Comparison of ENCODE assay signal across 10 cellular contexts in the genomic region with DNA sequence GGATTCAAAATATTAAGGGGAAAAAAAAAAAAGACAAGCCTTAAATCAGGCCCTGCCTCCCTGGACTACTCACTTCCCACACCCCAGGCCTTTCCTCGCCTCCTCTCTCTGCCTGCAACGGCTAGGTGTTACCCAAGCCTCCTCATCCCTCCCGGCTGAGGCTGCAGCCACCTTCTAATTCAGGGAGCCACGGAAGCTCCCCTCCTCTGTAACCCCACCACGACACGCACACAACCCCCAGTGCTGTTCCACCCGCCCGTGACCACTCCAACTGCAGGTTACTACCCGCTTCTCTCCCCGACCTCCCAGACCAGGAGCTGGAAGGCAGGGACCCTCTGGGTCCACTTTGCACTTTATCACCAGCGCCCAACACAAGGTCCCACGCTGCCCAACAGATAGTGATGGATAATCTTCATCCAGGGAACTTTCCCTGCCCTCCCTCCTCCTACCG. TPM values are rescaled to one million over a fixed set of nuclear protein-coding genes. Genes with fewer than 3 reads are reported as not detected.
DNase-seq lines count a peak whose midpoint lies in the region; ATAC-seq, FAIRE-seq and TF ChIP-seq lines count a peak whose summit lies in the region.
"Had no signal": no experiment of that assay in that cellular context is flagged by ENCODE, and none has a peak within 500 bp of the region (broad histone marks: within the 10 kb centered on the region; RNA-seq: fewer than 3 reads in every experiment).

No MANE protein-coding gene starts in this region.

- intact Hi-C loops in A673 (cut with micrococcal nuclease; ENCODE audit: unreplicated experiment), result no loop called here

- DNase-seq in A673 (ENCODE audit: low spot score), result no peak
- peak; percentile 29 for DNase-seq in bronchial epithelial cell (ENCODE audit: low read depth)
- no peak for DNase-seq in hippocampal formation (lab: John Stamatoyannopoulos, UW)
- DNase-seq in C1 segment of cervical spinal cord (lab: John Stamatoyannopoulos, UW), result no peak
- no peak for DNase-seq in ecto neural progenitor cell (ENCODE audit: low spot score)

- H3K4me1 ChIP-seq in A673 (ENCODE audit: insufficient read depth, low read length, poor library complexity, severe bottlenecking) (no peaks in the 10 kb centered on the region), HUES64 (ENCODE audit: insufficient read depth, low read length) (no peaks in the 10 kb centered on the region), mucosa of stomach (ENCODE audit: control insufficient read depth, insufficient read depth, low read length) (peaks cover 4% of the 10 kb centered on the region)

- H3K9ac ChIP-seq in HUES64 (ENCODE audit: low read depth, low read length), result peak overlapping the region; percentile 81
- H3K9ac ChIP-seq in mucosa of stomach (ENCODE audit: low read length), result peak overlapping the region; percentile 7

- POLR2A ChIA-PET in A673 (lab: Charles Lee; ENCODE audit: low non-redundant PET), result no interaction called here

- FAIRE-seq in bronchial epithelial cell (lab: Jason Lieb, UNC), result no peak

- TF ChIP-seq CTCF in A673 (conservative IDR thresholded peaks at IDR 0.05; ENCODE audit: low read depth, low read length) (no peak), bronchial epithelial cell (IDR thresholded peaks at IDR 0.05; ENCODE audit: insufficient read depth, low read length, severe bottlenecking) (no peak)

- BruUV-seq in A673 (replicated peaks; lab: Mats Ljungman, UMichigan), result no TSS peak

- CTCF ChIA-PET in A673 (lab: Charles Lee), result no interaction called here

- no peak for ATAC-seq in GM21528 (IDR thresholded peaks at IDR 0.05; ENCODE audit: low FRiP score, unreplicated experiment)

- H3K27ac ChIP-seq in A673 (ENCODE audit: low read depth, low read length, poor library complexity, severe bottlenecking), result peak overlapping the region; percentile 24
- no peak overlapping the region for H3K27ac ChIP-seq in HUES64 (ENCODE audit: low read depth, low read length)

- H3K36me3 ChIP-seq in A673 (ENCODE audit: insufficient read depth, low read length, poor library complexity, severe bottlenecking) (no peaks in the 10 kb centered on the region), HUES64 (ENCODE audit: insufficient read depth, low read length) (peaks cover 12% of the 10 kb centered on the region; the same call in 1 of the 2 replicates), bronchial epithelial cell (ENCODE audit: control insufficient read depth, insufficient read depth, low read length) (no peaks in the 10 kb centered on the region), mucosa of stomach (ENCODE audit: control insufficient read depth, insufficient read depth, low read length) (no peaks in the 10 kb centered on the region)

- no peaks in the 10 kb centered on the region for H3K27me3 ChIP-seq in A673 (replicated peaks; ENCODE audit: insufficient read depth, low read depth, low read length, poor library complexity)
- H3K27me3 ChIP-seq in HUES64 (ENCODE audit: insufficient read depth, low read length), result peaks cover 3% of the 10 kb centered on the region; the same call in 1 of the 2 replicates
- H3K27me3 ChIP-seq in bronchial epithelial cell (ENCODE audit: control insufficient read depth, insufficient read depth, low read length), result peaks cover 4% of the 10 kb centered on the region
- H3K27me3 ChIP-seq in mucosa of stomach (ENCODE audit: control insufficient read depth, insufficient read depth, low read length), result peaks cover 22% of the 10 kb centered on the region

- WGBS in HUES64, result 32% methylated on average over 13 of the region's 13 CpGs

- H3K9me3 ChIP-seq in A673 (ENCODE audit: low read depth, low read length, poor library complexity, severe bottlenecking) (no peaks in the 10 kb centered on the region), HUES64 (ENCODE audit: insufficient read depth, low read depth, low read length) (no peaks in the 10 kb centered on the region), mucosa of stomach (ENCODE audit: control insufficient read depth, low read length) (no peaks in the 10 kb centered on the region)

- H3K4me3 ChIP-seq in A673 (ENCODE audit: low read depth, low read length, poor library complexity, severe bottlenecking) (peak overlapping the region; percentile 80), HUES64 (ENCODE audit: low read length) (peak overlapping the region; percentile 90), bronchial epithelial cell (ENCODE audit: low read depth, low read length) (peak overlapping the region; percentile 54), mucosa of stomach (ENCODE audit: low read length) (peak overlapping the region; percentile 38)

RNA-seq across cellular contexts. Expression of a gene that starts 0.9 kb away (rescaled TPM):
- 9.5 and 11.3 TPM in 2 replicates for total RNA-seq in A673 (2021)
- 6.8 TPM for polyA plus RNA-seq in HUES64 (2013, experiment 1 of 2)
- 6.5 TPM for polyA plus RNA-seq in HUES64 (2013, experiment 2 of 2)
- total RNA-seq in bronchial epithelial cell, result 1.3 and 2.1 TPM in 2 replicates

RNA-seq across cellular contexts. Expression of a gene that starts 24.8 kb away (rescaled TPM):
- total RNA-seq in A673 (2021) (0.30 and 0.46 TPM in 2 replicates), bronchial epithelial cell (under 0.01 and 0.51 TPM in 2 replicates)
- polyA plus RNA-seq in HUES64 (2013, experiment 1 of 2), result not detected
- not detected for polyA plus RNA-seq in HUES64 (2013, experiment 2 of 2)
- total RNA-seq: SK-MEL-5 had no signal

RNA-seq across cellular contexts. Expression of a gene that starts 36.2 kb away (rescaled TPM):
- total RNA-seq in A673 (2021) (2.7 and 5.4 TPM in 2 replicates), bronchial epithelial cell (5.8 and 10.0 TPM in 2 replicates)
- polyA plus RNA-seq in HUES64 (2013, experiment 1 of 2), result 1.7 TPM
- polyA plus RNA-seq in HUES64 (2013, experiment 2 of 2), result 2.3 TPM

RNA-seq across cellular contexts. Expression of a gene that starts 36.3 kb away (rescaled TPM):
- total RNA-seq in A673 (2021) (not detected in 2 replicates), bronchial epithelial cell (not detected in 2 replicates)
- not detected for polyA plus RNA-seq in HUES64 (2013, experiment 1 of 2)
- not detected for polyA plus RNA-seq in HUES64 (2013, experiment 2 of 2)
- total RNA-seq: myocyte, SK-MEL-5 had no signal

Comparison
In these comparisons a context has a peak if more than half of its experiments do, and no peak if none do; other contexts are left out.
1. H3K4me3 ChIP-seq: peak in every context shown above with its lines; median percentile 90 in HUES64; 80 in A673; 54 in bronchial epithelial cell; 38 in mucosa of stomach.